16 cellular contexts compared by ENCODE assay signal in genomic region chr11:47071871-47072270, GRCh38.
DNase-seq lines count a peak whose midpoint lies in the region; ATAC-seq and TF ChIP-seq lines count a peak whose summit lies in the region.
"Had no signal": no experiment of that assay in that cellular context is flagged by ENCODE, and none has a peak within 500 bp of the region (broad histone marks: within the 10 kb centered on the region; RNA-seq: fewer than 3 reads in every experiment).

No MANE protein-coding gene starts in this region.

- no peaks in the 10 kb centered on the region for H3K9me3 ChIP-seq in subcutaneous abdominal adipose tissue (ENCODE audit: control insufficient read depth in 5 of 5, low read length in 5 of 5)
- H3K9me3 ChIP-seq in adrenal gland (replicated peaks in 1 of 3), result no peaks in the 10 kb centered on the region

- H3K4me3 ChIP-seq in epithelial cell of esophagus (ENCODE audit: low read length), result no peak overlapping the region
- peak overlapping the region in 4 of 5 donors; percentile 20 to 37 (median 26) for H3K4me3 ChIP-seq in subcutaneous abdominal adipose tissue (ENCODE audit: low read depth in 1 of 5, low read length in 5 of 5)
- no peak overlapping the region for H3K4me3 ChIP-seq in adrenal gland
- H3K4me3 ChIP-seq: PC-9 had no signal

- no peak for TF ChIP-seq POLR2A in adrenal gland (IDR thresholded peaks at IDR 0.05)

- H3K27me3 ChIP-seq in subcutaneous abdominal adipose tissue (ENCODE audit: control insufficient read depth in 5 of 5, insufficient read depth in 4 of 5, low read length in 5 of 5) (no peaks in the 10 kb centered on the region), adrenal gland (no peaks in the 10 kb centered on the region)

- no peak for ATAC-seq in GM18520 (IDR thresholded peaks at IDR 0.05; ENCODE audit: unreplicated experiment)
- ATAC-seq: natural killer cell had no signal

- H3K36me3 ChIP-seq in subcutaneous abdominal adipose tissue (ENCODE audit: control insufficient read depth in 5 of 5, insufficient read depth in 5 of 5, low read length in 5 of 5) (no peaks in the 10 kb centered on the region), adrenal gland (replicated peaks in 1 of 2) (no peaks in the 10 kb centered on the region)

- TF ChIP-seq CTCF in epithelial cell of esophagus (IDR thresholded peaks at IDR 0.05; ENCODE audit: insufficient read depth, low read depth, low read length, missing control alignments) (no peak), adrenal gland (IDR thresholded peaks at IDR 0.05) (no peak)

- 64 to 73% (median 67%) methylated on average over 3 of the region's 3 CpGs for WGBS in adrenal gland, 4 donors

- intact Hi-C loops in adrenal gland (cut with DNase I), result no loop called here

- no peak overlapping the region for H3K27ac ChIP-seq in subcutaneous abdominal adipose tissue (ENCODE audit: low read depth, low read length)
- H3K27ac ChIP-seq in adrenal gland, result peak overlapping the region in 1 of 5 donors; percentile 4
- H3K27ac ChIP-seq: PC-9 had no signal

- peak; percentile 22 for DNase-seq in NCI-H69 (lab: John Stamatoyannopoulos, UW)
- DNase-seq in epithelial cell of esophagus (ENCODE audit: low read depth), result peak; percentile 67
- DNase-seq in medulla oblongata (ENCODE audit: extremely low spot score), result peak; percentile 30
- DNase-seq in NCI-H2196 treated with DMSO at 0.1 percent for 48 hours (lab: John Stamatoyannopoulos, UW; ENCODE audit: unreplicated experiment), result no peak
- no peak for DNase-seq in adrenal gland
- DNase-seq: activated CD4-positive, alpha-beta T cell treated with anti-CD3 and anti-CD28 coated beads, Interleukin-2, amount 50 U/mL, for 4 hours; activated naive CD8-positive, alpha-beta T cell treated with anti-CD3 and anti-CD28 coated beads, Interleukin-2, amount 10 ng/mL, durations not matched to agents 7 days and 5 days; activated T-cell treated with anti-CD3 and anti-CD28 coated beads, Interleukin-2, amount 50 U/mL, for 24 hours; DMS79; natural killer cell; NCI-H1694 treated with DMSO at 0.1 percent for 48 hours; NCI-H524 treated with DMSO at 0.1 percent for 48 hours; PC-9; stimulated activated CD4-positive, alpha-beta T cell treated with anti-CD3 and anti-CD28 coated beads, Interleukin-1b, Interleukin-23, amount 100 ng/mL, for 48 hours had no signal

- peaks cover 0 to 15% (median 14%) of the 10 kb centered on the region in 5 donors for H3K4me1 ChIP-seq in subcutaneous abdominal adipose tissue (ENCODE audit: control insufficient read depth in 5 of 5, insufficient read depth in 5 of 5, low read length in 5 of 5)
- H3K4me1 ChIP-seq in adrenal gland (replicated peaks in 1 of 2), result peaks cover 0 to 10% of the 10 kb centered on the region in 2 donors

- peak overlapping the region in 1 of 5 donors; percentile 25 for H3K9ac ChIP-seq in subcutaneous abdominal adipose tissue (ENCODE audit: low read length in 5 of 5)

Comparison
In these comparisons a context has a peak if more than half of its experiments do, and no peak if none do; other contexts are left out.
1. DNase-seq: peak in NCI-H69 (single experiment), epithelial cell of esophagus (single experiment) and medulla oblongata (single experiment); none in NCI-H2196 treated with DMSO at 0.1 percent for 48 hours (single experiment) and adrenal gland (0 of 7).
2. H3K4me3 ChIP-seq: peak in subcutaneous abdominal adipose tissue (4 of 5); none in epithelial cell of esophagus (single experiment) and adrenal gland (0 of 4).